Comparison of ENCODE assay signal across 8 cellular contexts in the genomic region with DNA sequence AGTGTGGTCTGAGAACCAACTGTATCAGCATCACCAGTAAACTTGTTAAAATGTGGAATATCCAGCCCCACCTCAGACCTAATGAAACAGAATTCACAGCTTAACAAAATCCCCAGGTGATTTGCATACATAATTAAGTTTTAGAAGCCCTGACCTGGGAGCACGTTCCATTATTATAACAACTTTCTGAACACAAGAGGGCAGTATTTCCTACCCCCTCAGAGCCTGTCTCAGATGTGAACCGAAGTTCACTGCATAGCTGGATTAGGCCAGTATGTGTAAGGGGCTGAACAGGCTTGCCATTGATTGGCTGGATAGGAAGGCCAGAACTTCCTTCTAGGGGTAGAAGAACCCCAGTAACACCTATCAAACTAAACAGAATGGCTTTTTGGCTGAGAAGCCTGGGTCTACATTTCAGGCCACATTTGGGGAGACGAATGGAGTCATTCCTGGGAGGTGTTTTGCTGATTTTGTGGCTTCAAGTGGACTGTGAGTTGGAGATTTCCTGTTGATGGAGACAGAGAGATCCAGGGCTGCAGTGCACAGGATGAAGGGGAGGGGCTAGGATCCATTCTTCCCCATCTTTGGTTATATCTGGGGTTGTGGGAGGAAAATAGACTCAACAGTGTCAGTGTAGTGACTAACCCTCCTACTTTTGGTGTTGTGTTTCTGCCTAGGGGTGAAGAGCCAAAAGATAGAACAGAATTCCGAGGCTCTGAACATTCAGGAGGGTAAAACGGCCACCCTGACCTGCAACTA.
DNase-seq lines count a peak whose midpoint lies in the region; ATAC-seq, FAIRE-seq and TF ChIP-seq lines count a peak whose summit lies in the region.

No MANE protein-coding gene starts in this region.

- no peak for TF ChIP-seq EP300 in esophagus muscularis mucosa (IDR thresholded peaks at IDR 0.05)

- H3K4me1 ChIP-seq in GM23248 (ENCODE audit: insufficient read depth): no peaks in the 10 kb centered on the region
- no peaks in the 10 kb centered on the region for H3K4me1 ChIP-seq in OCI-LY7 (ENCODE audit: insufficient read depth, low read length, poor library complexity, severe bottlenecking)
- H3K4me1 ChIP-seq in neuronal stem cell (ENCODE audit: control insufficient read depth in 2 of 2, insufficient read depth in 1 of 2, low read depth in 1 of 2, low read length in 2 of 2): no peaks in the 10 kb centered on the region
- no peaks in the 10 kb centered on the region for H3K4me1 ChIP-seq in esophagus muscularis mucosa

- H3K79me2 ChIP-seq in GM23248 (ENCODE audit: insufficient read depth) (no peaks in the 10 kb centered on the region), OCI-LY7 (ENCODE audit: insufficient read depth, low read depth, low read length) (no peaks in the 10 kb centered on the region)

- H3K79me1 ChIP-seq in neuronal stem cell (ENCODE audit: low read depth, low read length): no peaks in the 10 kb centered on the region

- no peak overlapping the region for H4K8ac ChIP-seq in neuronal stem cell (ENCODE audit: low read depth, low read length)

- 2 to 7% methylated on average over 5 of the region's 5 CpGs for WGBS in GM23248 (ENCODE audit: low coverage in 1 of 2, low lambda C conversion rate in 2 of 2, missing lambda C conversion rate in 2 of 2), 2 experiments
- WGBS in neuronal stem cell (ENCODE audit: extremely low coverage in 2 of 2, insufficient read length in 2 of 2, insufficient replicate concordance in 1 of 2), 2 donors: no CpG with 5 or more reads among the region's 5 CpGs
- WGBS in esophagus muscularis mucosa: 43% methylated on average over 5 of the region's 5 CpGs

- H3K4me3 ChIP-seq in GM23248 (no peak overlapping the region), OCI-LY7 (ENCODE audit: low read depth, low read length, poor library complexity, severe bottlenecking) (no peak overlapping the region), neuronal stem cell (ENCODE audit: low read length in 2 of 2) (no peak overlapping the region), esophagus muscularis mucosa (no peak overlapping the region)

- CTCF ChIA-PET in OCI-LY7 (lab: Charles Lee; ENCODE audit: unreplicated experiment): no interaction called here

- no peaks in the 10 kb centered on the region for H3F3A ChIP-seq in GM23248 (ENCODE audit: insufficient read depth)

- H2BK5ac ChIP-seq in neuronal stem cell (ENCODE audit: low read length): no peak overlapping the region

- peak; percentile 79 for TF ChIP-seq CTCF in OCI-LY7 (conservative IDR thresholded peaks at IDR 0.05; ENCODE audit: low read length)
- no peak for TF ChIP-seq CTCF in esophagus muscularis mucosa (IDR thresholded peaks at IDR 0.05)

- DNase-seq in DMS53 (lab: John Stamatoyannopoulos, UW) (peak; percentile 63), GM23248 (peak; percentile 12), OCI-LY7 (ENCODE audit: low spot score) (peak; percentile 48), cerebellar cortex (ENCODE audit: low spot score) (peak; percentile 3), neuronal stem cell (ENCODE audit: low spot score) (peak; percentile 42), esophagus muscularis mucosa (ENCODE audit: extremely low spot score) (no peak), RCC 7860 (ENCODE audit: low spot score) (no peak)

- POLR2A ChIA-PET in OCI-LY7 (lab: Charles Lee): no interaction called here

- no peak overlapping the region for H3K14ac ChIP-seq in neuronal stem cell (ENCODE audit: low read length)

- TF ChIP-seq POLR2A in esophagus muscularis mucosa (IDR thresholded peaks at IDR 0.05; ENCODE audit: low read depth): no peak

- H3K4me2 ChIP-seq in GM23248 (ENCODE audit: unreplicated experiment) (no peak overlapping the region), OCI-LY7 (ENCODE audit: low read length) (no peak overlapping the region), neuronal stem cell (ENCODE audit: insufficient read depth, low read length, poor library complexity, severe bottlenecking) (no peak overlapping the region)

- H3K9me3 ChIP-seq in GM23248 (ENCODE audit: low read depth) (no peaks in the 10 kb centered on the region), OCI-LY7 (ENCODE audit: low read length) (no peaks in the 10 kb centered on the region), neuronal stem cell (replicated peaks in 1 of 2; ENCODE audit: control insufficient read depth in 2 of 2, insufficient read depth in 1 of 2, low read depth in 1 of 2, low read length in 2 of 2) (no peaks in the 10 kb centered on the region), esophagus muscularis mucosa (no peaks in the 10 kb centered on the region)

- in situ Hi-C loops in GM23248 (cut with MboI): no loop called here

- H3K4ac ChIP-seq in neuronal stem cell (ENCODE audit: low read length): no peak overlapping the region

- H3K9me2 ChIP-seq in GM23248 (ENCODE audit: insufficient read depth) (no peaks in the 10 kb centered on the region), OCI-LY7 (ENCODE audit: insufficient read depth, low read length) (no peaks in the 10 kb centered on the region)

- no peak overlapping the region for H4K91ac ChIP-seq in neuronal stem cell (ENCODE audit: low read depth, low read length, poor library complexity)

- no peak overlapping the region for H2AK5ac ChIP-seq in neuronal stem cell (ENCODE audit: low read depth, low read length)

- intact Hi-C loops in OCI-LY7 (cut with micrococcal nuclease; ENCODE audit: unreplicated experiment) (no loop called here), esophagus muscularis mucosa (cut with DNase I) (no loop called here)

- no peak for ATAC-seq in GM19035 (IDR thresholded peaks at IDR 0.05; ENCODE audit: unreplicated experiment)

- H2AFZ ChIP-seq in GM23248 (no peak overlapping the region), OCI-LY7 (ENCODE audit: low read length) (no peak overlapping the region), neuronal stem cell (ENCODE audit: low read length) (no peak overlapping the region)

- no peak overlapping the region for H3K18ac ChIP-seq in neuronal stem cell (ENCODE audit: low read length)

- FAIRE-seq in RCC 7860 (lab: Jason Lieb, UNC): no peak

- H3K36me3 ChIP-seq in GM23248 (ENCODE audit: low read depth): no peaks in the 10 kb centered on the region
- H3K36me3 ChIP-seq in OCI-LY7 (ENCODE audit: insufficient read depth, low read length): no peaks in the 10 kb centered on the region
- no peaks in the 10 kb centered on the region for H3K36me3 ChIP-seq in neuronal stem cell (replicated peaks in 1 of 2; ENCODE audit: control insufficient read depth in 2 of 2, insufficient read depth in 2 of 2, low read length in 2 of 2)
- H3K36me3 ChIP-seq in esophagus muscularis mucosa: no peaks in the 10 kb centered on the region

- H2BK120ac ChIP-seq in neuronal stem cell (ENCODE audit: low read depth, low read length): no peak overlapping the region

- no TSS peak for BruUV-seq in OCI-LY7 (replicated peaks; lab: Mats Ljungman, UMichigan)

- H4K20me1 ChIP-seq in GM23248 (ENCODE audit: insufficient read depth) (no peaks in the 10 kb centered on the region), OCI-LY7 (ENCODE audit: insufficient read depth, low read length) (no peaks in the 10 kb centered on the region)

- H3K27me3 ChIP-seq in GM23248 (replicated peaks; ENCODE audit: insufficient read depth) (no peaks in the 10 kb centered on the region), neuronal stem cell (ENCODE audit: control insufficient read depth in 3 of 3, insufficient read depth in 3 of 3, low read depth in 1 of 3, low read length in 3 of 3) (no peaks in the 10 kb centered on the region), esophagus muscularis mucosa (no peaks in the 10 kb centered on the region)

- H2BK12ac ChIP-seq in neuronal stem cell (ENCODE audit: low read length): no peak overlapping the region

- no peak overlapping the region for H3K9ac ChIP-seq in GM23248
- no peak overlapping the region for H3K9ac ChIP-seq in neuronal stem cell (ENCODE audit: low read depth, low read length, poor library complexity)

- H3K23ac ChIP-seq in neuronal stem cell (ENCODE audit: low read depth, low read length, poor library complexity): no peak overlapping the region

- H2BK15ac ChIP-seq in neuronal stem cell (ENCODE audit: low read length): no peak overlapping the region

- H3K27ac ChIP-seq in GM23248: no peak overlapping the region
- H3K27ac ChIP-seq in OCI-LY7 (ENCODE audit: low read depth, low read length, poor library complexity, severe bottlenecking): no peak overlapping the region
- no peak overlapping the region for H3K27ac ChIP-seq in neuronal stem cell (replicated peaks; ENCODE audit: low read length)
- no peak overlapping the region for H3K27ac ChIP-seq in esophagus muscularis mucosa (replicated peaks in 1 of 4)

Comparison
In these comparisons a context has a peak if more than half of its experiments do, and no peak if none do; other contexts are left out.
1. DNase-seq: peak in DMS53 (single experiment), GM23248 (single experiment), OCI-LY7 (single experiment), cerebellar cortex (single experiment) and neuronal stem cell (single experiment); none in esophagus muscularis mucosa (single experiment) and RCC 7860 (single experiment).